In genomic region chr16:5580320-5580719, GRCh38 we compare ENCODE assay signal across 23 cellular contexts.
"Had no signal": no experiment of that assay in that cellular context is flagged by ENCODE, and none has a peak within 500 bp of the region (broad histone marks: within the 10 kb centered on the region; RNA-seq: fewer than 3 reads in every experiment).

No MANE protein-coding gene starts in this region.

- H3K9ac ChIP-seq: parathyroid adenoma had no signal

- H3K36me3 Mint-ChIP-seq: memory B cell; natural killer cell; stimulated activated effector memory CD8-positive, alpha-beta T cell treated with anti-CD3 and anti-CD28 coated beads, Interleukin-12 subunit alpha, Interleukin-12 subunit beta, amount 100 ng/mL, for 72 hours; type B pancreatic cell had no signal

- H3K9me3 ChIP-seq: esophagus squamous epithelium, prostate gland, right atrium auricular region, sigmoid colon, stomach, tibial artery had no signal

- DNase-seq: cortex of kidney; effector memory CD8-positive, alpha-beta T cell; erythroblast; esophagus squamous epithelium; foreskin melanocyte; hypothalamus; natural killer cell; sigmoid colon; stimulated activated CD4-positive, alpha-beta T cell treated with anti-CD3 and anti-CD28 coated beads, Interleukin-2, amount 100 ng/mL, for 24 hours; stimulated activated CD4-positive, alpha-beta T cell treated with anti-CD3 and anti-CD28 coated beads, Interleukin-4, amount 100 ng/mL, for 24 hours; stimulated activated naive CD4-positive, alpha-beta T cell treated with Interleukin-2 at 50 U/mL for 16 hours; stomach; tibial artery had no signal

- H2AFZ ChIP-seq: parathyroid adenoma had no signal

- H3K36me3 ChIP-seq: esophagus squamous epithelium, prostate gland, right atrium auricular region, sigmoid colon, stomach, tibial artery had no signal

- H3K79me2 ChIP-seq: parathyroid adenoma had no signal

- H3K27me3 ChIP-seq: right atrium auricular region had no signal

- H3K4me1 ChIP-seq: esophagus squamous epithelium, parathyroid adenoma, prostate gland, right atrium auricular region, sigmoid colon, stomach, tibial artery had no signal

- FAIRE-seq: endometrium, keratinocyte had no signal

- H3K27ac ChIP-seq: esophagus squamous epithelium, parathyroid adenoma, prostate gland, right atrium auricular region, sigmoid colon, stomach, tibial artery had no signal

- H3K4me1 Mint-ChIP-seq: memory B cell; natural killer cell; neural crest cell; stimulated activated effector memory CD8-positive, alpha-beta T cell treated with anti-CD3 and anti-CD28 coated beads, Interleukin-12 subunit alpha, Interleukin-12 subunit beta, amount 100 ng/mL, for 72 hours had no signal

- H3K9me3 Mint-ChIP-seq: natural killer cell, neural crest cell, type B pancreatic cell had no signal

- H3K4me3 Mint-ChIP-seq: effector memory CD8-positive, alpha-beta T cell; memory B cell; natural killer cell; neural crest cell; stimulated activated effector memory CD8-positive, alpha-beta T cell treated with anti-CD3 and anti-CD28 coated beads, Interleukin-12 subunit alpha, Interleukin-12 subunit beta, amount 100 ng/mL, for 72 hours; type B pancreatic cell had no signal

- H3K27ac Mint-ChIP-seq: effector memory CD8-positive, alpha-beta T cell; memory B cell; natural killer cell; stimulated activated effector memory CD8-positive, alpha-beta T cell treated with anti-CD3 and anti-CD28 coated beads, Interleukin-12 subunit alpha, Interleukin-12 subunit beta, amount 100 ng/mL, for 72 hours; type B pancreatic cell had no signal

- H3K4me3 ChIP-seq: esophagus squamous epithelium, lung, prostate gland, right atrium auricular region, sigmoid colon, stomach, tibial artery had no signal
